Comparison of ENCODE assay signal across 8 cellular contexts in the genomic region with DNA sequence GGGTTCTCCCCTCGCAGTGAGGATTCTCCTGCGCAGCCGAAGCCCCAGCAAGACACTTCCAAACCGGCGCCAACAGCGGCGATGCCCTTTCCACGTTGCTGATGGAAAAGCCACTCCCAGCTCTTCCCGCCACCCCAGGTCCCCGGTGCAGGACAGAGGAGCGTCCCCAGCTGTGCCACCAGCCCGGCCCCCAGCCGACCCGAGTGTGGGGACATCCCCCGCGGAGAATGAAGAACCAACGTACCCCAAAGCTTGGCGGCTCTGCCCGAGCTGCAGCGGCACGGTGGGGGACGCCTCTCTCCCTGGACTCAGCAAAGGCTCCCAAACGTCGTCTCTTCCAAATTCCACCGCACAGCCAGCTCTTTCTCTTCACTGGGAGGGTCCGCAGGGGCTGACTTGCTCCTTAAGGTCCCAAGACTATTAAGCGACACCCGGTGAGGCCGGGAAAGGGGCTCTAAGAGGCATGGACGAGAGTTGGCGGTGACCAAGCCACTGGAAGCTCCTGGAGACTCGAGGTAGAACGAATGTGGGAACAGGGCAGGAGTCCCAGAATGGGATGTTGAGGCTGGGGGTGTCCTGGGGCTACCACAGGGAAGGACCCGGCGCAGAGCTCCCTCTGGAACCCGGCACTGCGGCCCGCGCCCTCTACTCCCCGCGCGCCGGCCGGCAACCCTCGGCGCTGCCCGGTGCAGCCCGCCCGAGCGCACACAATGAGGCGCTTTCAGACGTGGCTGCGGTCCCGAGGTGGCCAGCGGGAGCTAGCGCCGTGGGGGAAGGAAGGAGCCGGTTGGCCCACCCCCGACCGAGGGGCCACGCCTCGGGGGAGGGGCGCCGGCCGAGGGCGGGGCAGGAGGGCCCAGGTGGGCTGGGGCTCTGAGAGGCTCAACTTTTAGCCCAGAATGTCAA. TPM values are rescaled to one million over a fixed set of nuclear protein-coding genes. Genes with fewer than 3 reads are reported as not detected.
A peak's percentile ranks its signal among the peaks of the same experiment; 100 is the strongest.
DNase-seq lines count a peak whose midpoint lies in the region; ATAC-seq, FAIRE-seq and TF ChIP-seq lines count a peak whose summit lies in the region.

A gene (minus strand): TSS at position 746 of the 906 bp plus-strand sequence. CDS start 15,613 bp downstream, outside the sequence.

- no peaks in the 10 kb centered on the region for H3K79me2 ChIP-seq in ACC112 (ENCODE audit: control insufficient read depth, insufficient read depth, low read length, unreplicated experiment)

- FAIRE-seq in pancreas (lab: Jason Lieb, UNC): no peak

- H2AFZ ChIP-seq in ACC112 (ENCODE audit: low read length, unreplicated experiment): peak within 1 kb of the TSS; percentile 77

- no peaks in the 10 kb centered on the region for H3K36me3 Mint-ChIP-seq in activated T-helper 17 cell treated with anti-CD3 and anti-CD28 coated beads, Interleukin-2, amount 50 U/mL, for 72 hours (ENCODE audit: low read depth)

- DNase-seq in head of caudate nucleus (peak; percentile 44 to 90 (median 81)), pancreas (peak in 4 of 6 donors; percentile 20 to 73 (median 48)), NCI-H1105 treated with DMSO at 0.1 percent for 48 hours (lab: John Stamatoyannopoulos, UW) (no peak)

- no peak for TF ChIP-seq CTCF in pancreas (IDR thresholded peaks at IDR 0.05)

- intact Hi-C loops in head of caudate nucleus (cut with DNase I) (no loop called here), pancreas (cut with DNase I) (no loop called here)

- H3K27me3 Mint-ChIP-seq in activated T-helper 17 cell treated with anti-CD3 and anti-CD28 coated beads, Interleukin-2, amount 50 U/mL, for 72 hours: peaks cover 16% of the 10 kb centered on the region

- 0 out of 2 replicates have a peak, but pooled peaks cover 5% of the 10 kb centered on the region for H3K27me3 ChIP-seq in ACC112 (ENCODE audit: insufficient read depth, low read length)
- no peaks in the 10 kb centered on the region for H3K27me3 ChIP-seq in pancreas

- no peaks in the 10 kb centered on the region for H3K9me3 Mint-ChIP-seq in activated T-helper 17 cell treated with anti-CD3 and anti-CD28 coated beads, Interleukin-2, amount 50 U/mL, for 72 hours

- no peak within 1 kb of the TSS for H3K27ac ChIP-seq in ACC112 (ENCODE audit: low read depth, low read length)
- no peak within 1 kb of the TSS for H3K27ac ChIP-seq in pancreas

- H3K36me3 ChIP-seq in ACC112 (ENCODE audit: insufficient read depth, low read length): no peaks in the 10 kb centered on the region
- no peaks in the 10 kb centered on the region for H3K36me3 ChIP-seq in pancreas

- no peak within 1 kb of the TSS for H3K27ac Mint-ChIP-seq in activated T-helper 17 cell treated with anti-CD3 and anti-CD28 coated beads, Interleukin-2, amount 50 U/mL, for 72 hours

- H3K4me1 ChIP-seq in ACC112 (ENCODE audit: control insufficient read depth, insufficient read depth, low read length, unreplicated experiment) (peaks cover 4% of the 10 kb centered on the region), pancreas (peaks cover 0 to 10% (median 3%) of the 10 kb centered on the region in 3 donors)

- H3K4me3 ChIP-seq in ACC112 (ENCODE audit: low read depth, low read length) (peak within 1 kb of the TSS; percentile 80), pancreas (peak within 1 kb of the TSS in 3 of 4 donors; percentile 16 to 35 (median 23))

- no peaks in the 10 kb centered on the region for H3K9me3 ChIP-seq in pancreas

- peaks cover 4% of the 10 kb centered on the region for H3K4me1 Mint-ChIP-seq in activated T-helper 17 cell treated with anti-CD3 and anti-CD28 coated beads, Interleukin-2, amount 50 U/mL, for 72 hours

- WGBS in pancreas, 2 donors: 7 to 10% methylated on average over 66 of the region's 66 CpGs

- ATAC-seq in GM18511 (IDR thresholded peaks at IDR 0.05; ENCODE audit: unreplicated experiment): peak; percentile 83
- peak; percentile 44 for ATAC-seq in HG03108 (IDR thresholded peaks at IDR 0.05; ENCODE audit: unreplicated experiment)
- peak; percentile 50 for ATAC-seq in activated T-helper 17 cell treated with anti-CD3 and anti-CD28 coated beads, Interleukin-2, amount 50 U/mL, for 72 hours (replicated peaks)
- peak; percentile 46 to 82 (median 67) for ATAC-seq in pancreas
- ATAC-seq in GM18520 (IDR thresholded peaks at IDR 0.05; ENCODE audit: unreplicated experiment): no peak

- peak within 1 kb of the TSS; percentile 51 for H3K4me3 Mint-ChIP-seq in activated T-helper 17 cell treated with anti-CD3 and anti-CD28 coated beads, Interleukin-2, amount 50 U/mL, for 72 hours

RNA-seq across cellular contexts. Expression of the gene that starts here (rescaled TPM):
- total RNA-seq in activated T-helper 17 cell treated with anti-CD3 and anti-CD28 coated beads, Interleukin-2, amount 50 U/mL, for 72 hours: not detected
- total RNA-seq in pancreas: under 1 TPM in 5 of 6 donors, not detected in 1; 0.06 to 0.25 (median 0.13) TPM
- under 1 TPM in 1 of 2 donors, not detected in 1; under 0.01 TPM for polyA plus RNA-seq in pancreas

Comparison
In these comparisons a context has a peak if more than half of its experiments do, and no peak if none do; other contexts are left out.
1. Peak in ATAC-seq in activated T-helper 17 cell treated with anti-CD3 and anti-CD28 coated beads, Interleukin-2, amount 50 U/mL, for 72 hours; RNA of the gene not detected or under 1 TPM.
2. Peak in DNase-seq, ATAC-seq and H3K4me3 ChIP-seq in pancreas; RNA of the gene not detected or under 1 TPM.